Comparison of ENCODE assay signal across 1 cellular context in genomic region chr3:11705049-11705448, GRCh38.
TF ChIP-seq lines count a peak whose summit lies in the region.

No MANE protein-coding gene starts in this region.

TF ChIP-seq in H1, 55 proteins besides CTCF, POLR2A, EP300 and RAD21 (continued from another document):
- no peak for TF ChIP-seq NANOG (IDR thresholded peaks at IDR 0.05; ENCODE audit: insufficient read depth, low read depth, low read length, poor library complexity, severe bottlenecking)
- TF ChIP-seq CEBPB (IDR thresholded peaks at IDR 0.05; ENCODE audit: low read depth, low read length): no peak
TF ChIP-seq in H1: peak in this region for 1.
